In the genomic region with DNA sequence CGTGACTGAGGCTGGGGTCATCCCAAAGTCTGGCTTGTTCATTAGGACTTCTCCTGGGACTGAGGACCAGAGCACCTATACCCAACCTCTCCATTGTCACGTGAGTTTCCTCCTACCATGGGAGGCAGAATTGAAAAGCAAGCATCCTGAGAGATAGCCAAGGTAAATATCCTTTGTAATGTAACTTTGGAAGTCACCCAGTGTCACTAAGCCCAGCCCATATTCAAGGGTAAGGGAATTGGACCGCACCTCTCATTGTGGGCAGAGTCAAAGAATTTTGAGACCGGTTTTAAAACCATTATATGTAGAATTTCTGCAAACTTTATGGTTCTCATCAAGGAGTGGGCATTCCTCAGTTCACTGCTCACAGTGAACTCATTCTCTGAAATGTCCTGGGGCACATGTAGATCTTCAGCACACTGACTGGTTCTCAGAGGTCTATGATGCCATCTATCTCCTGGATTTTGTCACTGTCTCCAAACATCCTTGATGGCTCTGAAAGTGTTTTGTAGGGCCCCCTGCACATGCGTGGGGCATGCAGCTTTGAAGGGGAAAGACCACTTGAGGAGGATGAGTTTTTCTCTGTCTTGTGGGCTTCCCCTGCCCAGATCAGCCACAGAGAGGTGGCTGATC, we compare ENCODE assay signal across 14 cellular contexts. TPM values are rescaled to one million over a fixed set of nuclear protein-coding genes. Genes with fewer than 3 reads are reported as not detected.
DNase-seq lines count a peak whose midpoint lies in the region; ATAC-seq and TF ChIP-seq lines count a peak whose summit lies in the region.
"Had no signal": no experiment of that assay in that cellular context is flagged by ENCODE, and none has a peak within 500 bp of the region (broad histone marks: within the 10 kb centered on the region; RNA-seq: fewer than 3 reads in every experiment).

No MANE protein-coding gene starts in this region.

- ATAC-seq in PC-3 = peak; percentile 72
- no peak for ATAC-seq in GM18868 (IDR thresholded peaks at IDR 0.05; ENCODE audit: unreplicated experiment)
- no peak for ATAC-seq in GM18858 (IDR thresholded peaks at IDR 0.05; ENCODE audit: unreplicated experiment)

- no peak overlapping the region for H3K4me3 ChIP-seq in A673 (ENCODE audit: low read depth, low read length, poor library complexity, severe bottlenecking)
- peak overlapping the region; percentile 52 for H3K4me3 ChIP-seq in DOHH2 (ENCODE audit: low read length)
- H3K4me3 ChIP-seq in PC-3 (ENCODE audit: low read length) = no peak overlapping the region
- no peak overlapping the region for H3K4me3 ChIP-seq in epithelial cell of esophagus (ENCODE audit: low read length)
- no peak overlapping the region for H3K4me3 ChIP-seq in thyroid gland (replicated peaks in 1 of 3)
- H3K4me3 ChIP-seq: adrenal gland, coronary artery had no signal

- H4K20me1 ChIP-seq in DOHH2 (ENCODE audit: control insufficient read depth, insufficient read depth, low read depth, low read length) (no peaks in the 10 kb centered on the region), PC-3 (ENCODE audit: low read length) (no peaks in the 10 kb centered on the region)

- no peak overlapping the region for H3K9ac ChIP-seq in PC-3 (ENCODE audit: low read length)

- H3K9me3 ChIP-seq in A673 (ENCODE audit: low read depth, low read length, poor library complexity, severe bottlenecking) = peaks cover 5% of the 10 kb centered on the region
- H3K9me3 ChIP-seq in DOHH2 (ENCODE audit: control insufficient read depth, insufficient read depth, low read length) = peaks cover 22% of the 10 kb centered on the region
- H3K9me3 ChIP-seq in PC-3 (ENCODE audit: low read length) = 0 out of 2 replicates have a peak, but pooled peaks cover 4% of the 10 kb centered on the region
- no peaks in the 10 kb centered on the region for H3K9me3 ChIP-seq in thyroid gland
- H3K9me3 ChIP-seq: adrenal gland had no signal

- DNase-seq in A673 (ENCODE audit: low spot score) (no peak), PC-3 (peak; percentile 47), epithelial cell of esophagus (ENCODE audit: low read depth) (peak; percentile 79), thyroid gland (no peak)
- no peak for DNase-seq in stimulated activated CD4-positive, alpha-beta T cell treated with anti-CD3 and anti-CD28 coated beads, Interleukin-15, amount 100 ng/mL, for 24 hours
- DNase-seq: adrenal gland; NCI-H1092; NCI-H524; Right ventricle myocardium superior; stimulated activated CD4-positive, alpha-beta T cell treated with anti-CD3 and anti-CD28 coated beads, Interleukin-4, amount 100 ng/mL, for 4 hours had no signal

- TF ChIP-seq POLR2A in thyroid gland (IDR thresholded peaks at IDR 0.05) = no peak

- BruUV-seq in A673 (replicated peaks; lab: Mats Ljungman, UMichigan) (no TSS peak), PC-3 (replicated peaks; lab: Mats Ljungman, UMichigan) (no TSS peak)

- peak; percentile 21; the same call in 1 of the 2 replicates for TF ChIP-seq CTCF in A673 (conservative IDR thresholded peaks at IDR 0.05; ENCODE audit: low read depth, low read length)
- TF ChIP-seq CTCF in DOHH2 (IDR thresholded peaks at IDR 0.05; ENCODE audit: low read depth, low read length, poor library complexity, severe bottlenecking) = no peak
- peak; percentile 33; the same call in 1 of the 2 replicates for TF ChIP-seq CTCF in PC-3 (conservative IDR thresholded peaks at IDR 0.05; ENCODE audit: low read depth, low read length)
- peak; percentile 16 for TF ChIP-seq CTCF in epithelial cell of esophagus (IDR thresholded peaks at IDR 0.05; ENCODE audit: insufficient read depth, low read depth, low read length, missing control alignments)
- no peak for TF ChIP-seq CTCF in thyroid gland (IDR thresholded peaks at IDR 0.05)

- 51 to 79% methylated on average over 5 of the region's 5 CpGs for WGBS in thyroid gland, 2 donors

- intact Hi-C loops in A673 (cut with micrococcal nuclease; ENCODE audit: unreplicated experiment) = no loop called here
- intact Hi-C loops in PC-3 (cut with micrococcal nuclease) = loop anchor here (10.0 kb wide), 1 partner anchor 65 kb away; no protein-coding TSS in a partner anchor
- intact Hi-C loops in thyroid gland (cut with DNase I) = loop anchor here (10.0 kb wide), 2 partner anchors 145 to 605 kb away; partner anchors contain the start of gene UBE2K

- H3K9me2 ChIP-seq in DOHH2 (replicated peaks; ENCODE audit: control insufficient read depth, low read length) = no peaks in the 10 kb centered on the region
- no peaks in the 10 kb centered on the region for H3K9me2 ChIP-seq in PC-3 (replicated peaks; ENCODE audit: low read length)

- H3K4me2 ChIP-seq in DOHH2 (ENCODE audit: low read length) = peak overlapping the region; percentile 72
- no peak overlapping the region for H3K4me2 ChIP-seq in PC-3 (ENCODE audit: low read length)

- POLR2A ChIA-PET in A673 (lab: Charles Lee; ENCODE audit: low non-redundant PET) = no interaction called here
- POLR2A ChIA-PET in PC-3 (lab: Charles Lee; ENCODE audit: unreplicated experiment) = no interaction called here

- H3K27ac ChIP-seq in A673 (ENCODE audit: low read depth, low read length, poor library complexity, severe bottlenecking) = no peak overlapping the region
- H3K27ac ChIP-seq in DOHH2 (ENCODE audit: low read depth, low read length) = peak overlapping the region; percentile 97
- peak overlapping the region; percentile 34; the same call in 1 of the 2 replicates for H3K27ac ChIP-seq in PC-3 (ENCODE audit: low read length)
- H3K27ac ChIP-seq in thyroid gland = no peak overlapping the region
- H3K27ac ChIP-seq: adrenal gland, coronary artery had no signal

- H3K36me3 ChIP-seq in A673 (ENCODE audit: insufficient read depth, low read length, poor library complexity, severe bottlenecking) (no peaks in the 10 kb centered on the region), DOHH2 (ENCODE audit: control insufficient read depth, low read length) (peaks cover 12% of the 10 kb centered on the region), PC-3 (ENCODE audit: low read depth, low read length) (no peaks in the 10 kb centered on the region), thyroid gland (no peaks in the 10 kb centered on the region)
- H3K36me3 ChIP-seq: adrenal gland had no signal

- H3K27me3 ChIP-seq in A673 (replicated peaks; ENCODE audit: insufficient read depth, low read depth, low read length, poor library complexity) (no peaks in the 10 kb centered on the region), DOHH2 (ENCODE audit: control insufficient read depth, low read length) (no peaks in the 10 kb centered on the region), PC-3 (ENCODE audit: low read length) (no peaks in the 10 kb centered on the region), thyroid gland (no peaks in the 10 kb centered on the region)
- H3K27me3 ChIP-seq: adrenal gland had no signal

- CTCF ChIA-PET in A673 (lab: Charles Lee) = no interaction called here
- CTCF ChIA-PET in PC-3 (lab: Charles Lee) = no interaction called here

- peaks cover 58% of the 10 kb centered on the region for H3F3A ChIP-seq in DOHH2 (ENCODE audit: control insufficient read depth, insufficient read depth)
- H3F3A ChIP-seq in PC-3 (ENCODE audit: low read length, unreplicated experiment) = no peaks in the 10 kb centered on the region

- H3K4me1 ChIP-seq in A673 (ENCODE audit: insufficient read depth, low read length, poor library complexity, severe bottlenecking) (no peaks in the 10 kb centered on the region), DOHH2 (ENCODE audit: control insufficient read depth, low read length) (peaks cover 75% of the 10 kb centered on the region), PC-3 (ENCODE audit: insufficient read depth, low read length) (no peaks in the 10 kb centered on the region), thyroid gland (no peaks in the 10 kb centered on the region)
- H3K4me1 ChIP-seq: adrenal gland had no signal

- peaks cover 9% of the 10 kb centered on the region for H3K79me2 ChIP-seq in DOHH2 (ENCODE audit: control insufficient read depth, low read length)
- no peaks in the 10 kb centered on the region for H3K79me2 ChIP-seq in PC-3 (ENCODE audit: low read length)

- no peak overlapping the region for H2AFZ ChIP-seq in PC-3 (ENCODE audit: low read length)

RNA-seq across cellular contexts. Expression of gene CHRNA9, which starts 35.3 kb away (rescaled TPM):
- total RNA-seq in A673 (2021) (0.35 and 1.5 TPM in 2 replicates), PC-3 (2014; rRNA removed) (not detected in 2 replicates), thyroid gland (under 1 TPM in 1 of 4 donors, not detected in 3; 0.11 TPM)
- total RNA-seq: adrenal gland, Right ventricle myocardium superior had no signal

Comparison
In these comparisons a context has a peak if more than half of its experiments do, and no peak if none do; other contexts are left out.
1. DNase-seq: peak in PC-3 (single experiment) and epithelial cell of esophagus (single experiment); none in A673 (single experiment), thyroid gland (0 of 2) and stimulated activated CD4-positive, alpha-beta T cell treated with anti-CD3 and anti-CD28 coated beads, Interleukin-15, amount 100 ng/mL, for 24 hours (single experiment).
2. H3K27ac ChIP-seq: peak in DOHH2 (single experiment) and PC-3 (single experiment); none in A673 (single experiment) and thyroid gland (0 of 3).
3. CTCF ChIP-seq: peak in A673 (single experiment), PC-3 (single experiment) and epithelial cell of esophagus (single experiment); none in DOHH2 (single experiment) and thyroid gland (0 of 6).